In genomic region chr15:25676070-25676469, GRCh38 we compare ENCODE assay signal across 19 cellular contexts.
DNase-seq lines count a peak whose midpoint lies in the region; ATAC-seq, FAIRE-seq and TF ChIP-seq lines count a peak whose summit lies in the region.
"Had no signal": no experiment of that assay in that cellular context is flagged by ENCODE, and none has a peak within 500 bp of the region (broad histone marks: within the 10 kb centered on the region; RNA-seq: fewer than 3 reads in every experiment).

No MANE protein-coding gene starts in this region.

- H3K4me2 ChIP-seq in HepG2 (ENCODE audit: low read depth, low read length) (no peak overlapping the region), neuronal stem cell (ENCODE audit: insufficient read depth, low read length, poor library complexity, severe bottlenecking) (no peak overlapping the region)
- H3K4me2 ChIP-seq: BLaER1 treated with 17β-estradiol and CSF1 and Interleukin-3, amounts not matched to agents 10 nM and 100 nM had no signal

- H2BK120ac ChIP-seq in neuronal stem cell (ENCODE audit: low read depth, low read length), result no peak overlapping the region

- in situ Hi-C loops in HepG2 (cut with HindIII; ENCODE audit: extremely low pct_ligation_motif_present, low pct_unique_long_range_greater_than_20kb), result loop anchor here (10.0 kb wide), 1 partner anchor 61 kb away; no protein-coding TSS in a partner anchor

- peak overlapping the region; percentile 15 for H3K14ac ChIP-seq in neuronal stem cell (ENCODE audit: low read length)

- 15% methylated on average over 4 of the region's 8 CpGs for WGBS in HepG2 (ENCODE audit: low lambda C conversion rate)
- WGBS in right lobe of liver (ENCODE audit: insufficient coverage, low coverage, low lambda C conversion rate, missing lambda C conversion rate), result 40% methylated on average over 1 of the region's 8 CpGs
- WGBS in neuronal stem cell (ENCODE audit: extremely low coverage in 2 of 2, insufficient read length in 2 of 2, insufficient replicate concordance in 1 of 2), 2 donors, result no CpG with 5 or more reads among the region's 8 CpGs

- intact Hi-C loops in HepG2 (cut with micrococcal nuclease; ENCODE audit: unreplicated experiment) (no loop called here), right lobe of liver (cut with DNase I) (no loop called here), upper lobe of right lung (cut with DNase I) (no loop called here)

- CTCF ChIA-PET in HepG2 (lab: Yijun Ruan, JAX; ENCODE audit: low intra/inter-chr PET ratio, low total read pairs), result no interaction called here

- no peak for TF ChIP-seq RAD21 in HepG2 (CRISPR knock-in tag; IDR thresholded peaks at IDR 0.05)

- no peak overlapping the region for H4K8ac ChIP-seq in neuronal stem cell (ENCODE audit: low read depth, low read length)

- H3K4me3 ChIP-seq in HepG2 (replicated peaks in 1 of 3; ENCODE audit: insufficient read depth in 1 of 3, low read depth in 2 of 3, low read length in 3 of 3) (no peak overlapping the region), right lobe of liver (no peak overlapping the region), neuronal stem cell (ENCODE audit: low read length in 2 of 2) (no peak overlapping the region), upper lobe of right lung (no peak overlapping the region), WERI-Rb-1 (ENCODE audit: low read depth, low read length) (no peak overlapping the region)
- H3K4me3 ChIP-seq: BLaER1 treated with 17β-estradiol and CSF1 and Interleukin-3, amounts not matched to agents 10 nM and 100 nM had no signal

- TF ChIP-seq CTCF in HepG2 (CRISPR knock-in tag; IDR thresholded peaks at IDR 0.05) (no peak), right lobe of liver (IDR thresholded peaks at IDR 0.05) (no peak), upper lobe of right lung (IDR thresholded peaks at IDR 0.05) (no peak), WERI-Rb-1 (IDR thresholded peaks at IDR 0.05; ENCODE audit: low read depth, low read length) (no peak)

- H2BK12ac ChIP-seq in neuronal stem cell (ENCODE audit: low read length), result no peak overlapping the region

- H2BK15ac ChIP-seq in neuronal stem cell (ENCODE audit: low read length), result no peak overlapping the region

- no peak overlapping the region for H3K27ac ChIP-seq in HepG2 (ENCODE audit: extremely low read length, insufficient read depth, low read length)
- H3K27ac ChIP-seq in right lobe of liver, result no peak overlapping the region
- H3K27ac ChIP-seq in cingulate gyrus (ENCODE audit: low read depth, low read length), result peak overlapping the region; percentile 39
- H3K27ac ChIP-seq in neuronal stem cell (replicated peaks; ENCODE audit: low read length), result no peak overlapping the region
- no peak overlapping the region for H3K27ac ChIP-seq in upper lobe of right lung
- no peak overlapping the region for H3K27ac ChIP-seq in WERI-Rb-1
- H3K27ac ChIP-seq: BLaER1 treated with 17β-estradiol and CSF1 and Interleukin-3, amounts not matched to agents 10 nM and 100 nM had no signal

- H3K36me3 ChIP-seq in HepG2 (replicated peaks in 1 of 2; ENCODE audit: control insufficient read depth in 1 of 2, insufficient read depth in 2 of 2, low read length in 2 of 2), result no peaks in the 10 kb centered on the region
- no peaks in the 10 kb centered on the region for H3K36me3 ChIP-seq in right lobe of liver
- H3K36me3 ChIP-seq in neuronal stem cell (replicated peaks in 1 of 2; ENCODE audit: control insufficient read depth in 2 of 2, insufficient read depth in 2 of 2, low read length in 2 of 2), result no peaks in the 10 kb centered on the region
- peaks cover 9% of the 10 kb centered on the region for H3K36me3 ChIP-seq in upper lobe of right lung
- no peaks in the 10 kb centered on the region for H3K36me3 ChIP-seq in WERI-Rb-1

- H4K91ac ChIP-seq in neuronal stem cell (ENCODE audit: low read depth, low read length, poor library complexity), result no peak overlapping the region

- no peak overlapping the region for H3K23ac ChIP-seq in neuronal stem cell (ENCODE audit: low read depth, low read length, poor library complexity)

- H3K79me2 ChIP-seq in HepG2 (ENCODE audit: insufficient read depth, low read length), result no peaks in the 10 kb centered on the region

- H3K27me3 ChIP-seq in HepG2 (ENCODE audit: control insufficient read depth in 1 of 2, insufficient read depth in 2 of 2, low read length in 2 of 2) (no peaks in the 10 kb centered on the region), right lobe of liver (no peaks in the 10 kb centered on the region), neuronal stem cell (ENCODE audit: control insufficient read depth in 3 of 3, insufficient read depth in 3 of 3, low read depth in 1 of 3, low read length in 3 of 3) (no peaks in the 10 kb centered on the region), upper lobe of right lung (no peaks in the 10 kb centered on the region), WERI-Rb-1 (ENCODE audit: insufficient read depth, low read depth, severe bottlenecking) (no peaks in the 10 kb centered on the region)

- no peak overlapping the region for H2BK5ac ChIP-seq in neuronal stem cell (ENCODE audit: low read length)

- TF ChIP-seq POLR2A in HepG2 (IDR thresholded peaks at IDR 0.05; ENCODE audit: insufficient read depth in 1 of 2, low read depth in 2 of 2, low read length in 2 of 2) (no peak), right lobe of liver (IDR thresholded peaks at IDR 0.05) (no peak)

- H4K20me1 ChIP-seq in HepG2 (ENCODE audit: insufficient read depth, low read length), result no peaks in the 10 kb centered on the region
- H4K20me1 ChIP-seq: BLaER1 treated with 17β-estradiol and CSF1 and Interleukin-3, amounts not matched to agents 10 nM and 100 nM had no signal

- H3K79me1 ChIP-seq in neuronal stem cell (ENCODE audit: low read depth, low read length), result no peaks in the 10 kb centered on the region

- no TSS peak for BruUV-seq in HepG2 (replicated peaks; lab: Mats Ljungman, UMichigan)

- H3K9ac ChIP-seq in HepG2 (ENCODE audit: insufficient read depth, low read depth, low read length), result no peak overlapping the region
- no peak overlapping the region for H3K9ac ChIP-seq in neuronal stem cell (ENCODE audit: low read depth, low read length, poor library complexity)
- H3K9ac ChIP-seq: BLaER1 treated with 17β-estradiol and CSF1 and Interleukin-3, amounts not matched to agents 10 nM and 100 nM had no signal

- no peak overlapping the region for H3K4ac ChIP-seq in neuronal stem cell (ENCODE audit: low read length)

- H3K4me1 ChIP-seq in HepG2 (ENCODE audit: insufficient read depth, low read length) (no peaks in the 10 kb centered on the region), right lobe of liver (no peaks in the 10 kb centered on the region), neuronal stem cell (ENCODE audit: control insufficient read depth in 2 of 2, insufficient read depth in 1 of 2, low read depth in 1 of 2, low read length in 2 of 2) (peaks cover 3 to 10% of the 10 kb centered on the region in 2 donors), upper lobe of right lung (no peaks in the 10 kb centered on the region)

- H3K9me3 ChIP-seq in HepG2 (ENCODE audit: low read length) (no peaks in the 10 kb centered on the region), right lobe of liver (no peaks in the 10 kb centered on the region), neuronal stem cell (replicated peaks in 1 of 2; ENCODE audit: control insufficient read depth in 2 of 2, insufficient read depth in 1 of 2, low read depth in 1 of 2, low read length in 2 of 2) (no peaks in the 10 kb centered on the region), upper lobe of right lung (no peaks in the 10 kb centered on the region), WERI-Rb-1 (ENCODE audit: severe bottlenecking) (no peaks in the 10 kb centered on the region)
- H3K9me3 ChIP-seq: BLaER1 treated with 17β-estradiol and CSF1 and Interleukin-3, amounts not matched to agents 10 nM and 100 nM had no signal

- TF ChIP-seq EP300 in HepG2 (IDR thresholded peaks at IDR 0.05; ENCODE audit: low read depth in 2 of 2, low read length in 2 of 2) (no peak), HepG2 (CRISPR knock-in tag; IDR thresholded peaks at IDR 0.05; ENCODE audit: borderline replicate concordance) (no peak)

- no peak overlapping the region for H3K18ac ChIP-seq in neuronal stem cell (ENCODE audit: low read length)

- no peak for FAIRE-seq in HepG2 (lab: Jason Lieb, UNC)
- FAIRE-seq: GM12891, HTR-8/SVneo had no signal

- no peak for DNase-seq in HepG2 (ENCODE audit: low spot score)
- DNase-seq in right lobe of liver, result no peak
- DNase-seq in neuronal stem cell (ENCODE audit: low spot score), result no peak
- peak; percentile 58 for DNase-seq in upper lobe of right lung
- no peak for DNase-seq in NCI-H446 (lab: John Stamatoyannopoulos, UW)
- no peak for DNase-seq in WERI-Rb-1
- no peak for DNase-seq in hypothalamus (lab: John Stamatoyannopoulos, UW)
- DNase-seq: COR-L47, DMS 273 treated with DMSO at 0.1 percent for 48 hours, DMS53, DND-41, EL, GOT3, H9 had no signal

- POLR2A ChIA-PET in HepG2 (lab: Yijun Ruan, JAX), result no interaction called here

- H2AK5ac ChIP-seq in neuronal stem cell (ENCODE audit: low read depth, low read length), result no peak overlapping the region

- ATAC-seq in HepG2 (peak; percentile 32; the same call in 2 of the 3 replicates), right lobe of liver (no peak), upper lobe of right lung (no peak)
- ATAC-seq: CD8-positive, alpha-beta T cell had no signal

- H2AFZ ChIP-seq in HepG2 (ENCODE audit: low read length) (no peak overlapping the region), neuronal stem cell (ENCODE audit: low read length) (no peak overlapping the region)

TF ChIP-seq in HepG2, 621 proteins besides CTCF, POLR2A, EP300 and RAD21 (continues in another document):
- TF ChIP-seq ZNF775 (CRISPR knock-in tag; IDR thresholded peaks at IDR 0.05; ENCODE audit: borderline replicate concordance) (no peak), GATAD1 (CRISPR knock-in tag; IDR thresholded peaks at IDR 0.05) (no peak), ZNF773 (CRISPR knock-in tag; IDR thresholded peaks at IDR 0.05; ENCODE audit: borderline replicate concordance) (no peak), ZNF781 (CRISPR knock-in tag; IDR thresholded peaks at IDR 0.05; ENCODE audit: borderline replicate concordance, not compliant biosample characterization) (no peak), ZNF644 (CRISPR knock-in tag; IDR thresholded peaks at IDR 0.05; ENCODE audit: low read depth) (no peak), ZNF136 (CRISPR knock-in tag; IDR thresholded peaks at IDR 0.05; ENCODE audit: low read depth) (no peak), ATF2 (CRISPR knock-in tag; IDR thresholded peaks at IDR 0.05) (no peak), GFI1 (CRISPR knock-in tag; IDR thresholded peaks at IDR 0.05; ENCODE audit: borderline replicate concordance) (no peak)
